In the genomic region with DNA sequence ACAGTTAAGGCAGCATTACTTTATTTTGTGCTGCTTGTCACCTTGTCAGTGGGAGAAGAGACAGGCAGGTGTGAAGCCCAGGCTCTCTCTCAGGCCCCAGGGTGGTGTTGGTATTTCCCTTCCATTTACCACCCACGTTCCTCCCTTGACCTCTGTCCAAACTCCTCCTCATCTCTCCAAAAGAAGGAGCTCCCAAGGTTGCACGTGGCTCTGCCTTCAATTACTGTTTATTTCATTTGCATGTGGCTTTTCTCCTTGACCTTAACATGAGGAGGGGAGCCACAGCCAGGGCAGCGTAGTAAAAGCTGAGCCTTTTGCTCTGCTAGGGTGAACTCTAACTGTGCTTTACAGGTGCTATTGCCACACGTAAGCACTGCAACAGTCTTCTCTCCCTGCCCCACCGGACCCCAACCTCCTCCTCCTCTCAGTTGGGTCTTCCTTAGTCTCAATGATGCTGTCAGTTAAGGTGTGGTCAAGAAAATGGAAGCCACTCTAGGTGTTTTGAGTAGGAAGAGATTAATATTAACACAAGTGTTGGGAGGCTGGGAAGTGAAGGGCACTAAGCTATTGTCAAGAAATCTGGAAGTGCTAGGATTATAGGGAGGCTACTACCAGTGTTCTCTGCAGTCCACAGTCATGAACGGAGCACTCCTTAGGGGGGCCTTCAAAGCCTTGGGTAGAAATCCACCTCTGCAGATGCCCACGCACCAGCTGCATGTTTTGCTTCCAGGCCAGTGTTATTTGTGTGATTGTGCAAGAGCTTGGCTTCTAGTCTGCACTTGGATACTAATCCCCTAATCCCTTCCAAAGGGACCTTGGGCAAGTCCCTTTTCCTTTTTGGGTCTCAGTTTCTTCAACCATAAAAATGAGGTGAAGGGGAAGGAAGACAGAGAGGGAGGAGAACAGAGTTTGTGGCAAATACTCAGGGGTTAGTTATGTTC, we compare ENCODE assay signal across 15 cellular contexts. TPM values are rescaled to one million over a fixed set of nuclear protein-coding genes. Genes with fewer than 3 reads are reported as not detected.
DNase-seq lines count a peak whose midpoint lies in the region; ATAC-seq, FAIRE-seq and TF ChIP-seq lines count a peak whose summit lies in the region.
"Had no signal": no experiment of that assay in that cellular context is flagged by ENCODE, and none has a peak within 500 bp of the region (broad histone marks: within the 10 kb centered on the region; RNA-seq: fewer than 3 reads in every experiment).

No MANE protein-coding gene starts in this region.

- POLR2A ChIA-PET in GM12878 (lab: Charles Lee) = interaction anchor here (0.5 to 1.2 kb wide), 3 partner anchors 14 to 1361 kb away, joined by 3 to 6 read pairs (median 3); no protein-coding TSS in a partner anchor

- 37% methylated on average over 7 of the region's 7 CpGs for WGBS in GM12878 (ENCODE audit: insufficient coverage, insufficient replicate concordance, low lambda C conversion rate, missing lambda C conversion rate)

- CTCF ChIA-PET in GM12878 (lab: Yijun Ruan, JAX) = interaction anchor here (1.1 to 2.6 kb wide), 4 partner anchors 14 to 162 kb away, joined by 3 to 14 read pairs (median 6); no protein-coding TSS in a partner anchor
- CTCF ChIA-PET in activated naive CD4-positive, alpha-beta T cell treated with anti-CD3 and anti-CD28 coated beads for 36 hours (lab: Charles Lee) = no interaction called here

- intact Hi-C loops in GM12878 (cut with micrococcal nuclease; ENCODE audit: unreplicated experiment) (no loop called here), left ventricle myocardium superior (cut with micrococcal nuclease) (no loop called here)
- intact Hi-C loops in activated naive CD4-positive, alpha-beta T cell treated with anti-CD3 and anti-CD28 coated beads for 36 hours (cut with micrococcal nuclease) = no loop called here

- H3K79me2 ChIP-seq in GM12878 (ENCODE audit: control insufficient read depth, insufficient read depth, low read length) = peaks cover 10% of the 10 kb centered on the region

- ATAC-seq in GM12878 (no peak), left ventricle myocardium superior (peak; percentile 17), GM21825 (IDR thresholded peaks at IDR 0.05; ENCODE audit: unreplicated experiment) (no peak)

- BruUV-seq in GM12878 (replicated peaks; lab: Mats Ljungman, UMichigan) = no TSS peak

- TF ChIP-seq POLR2A in GM12878 (IDR thresholded peaks at IDR 0.05; ENCODE audit: low read depth, low read length) = no peak

- no peak for FAIRE-seq in GM12878 (lab: Jason Lieb, UNC)

- H3K4me2 ChIP-seq in GM12878 (ENCODE audit: control insufficient read depth, insufficient read depth) = no peak overlapping the region

- TF ChIP-seq CTCF in GM12878 (IDR thresholded peaks at IDR 0.05 in 2 of 3, conservative IDR thresholded peaks at IDR 0.05 in 1 of 3; ENCODE audit: control insufficient read depth in 2 of 3, extremely low read depth in 1 of 3, insufficient read depth in 1 of 3, low read depth in 3 of 3, low read length in 3 of 3) = no peak

- no peak overlapping the region for H2AFZ ChIP-seq in GM12878 (ENCODE audit: control insufficient read depth, low read depth, low read length)

- peak; percentile 16 for DNase-seq in Ammon's horn (ENCODE audit: low spot score)
- no peak for DNase-seq in GM12878 (ENCODE audit: low read depth, low spot score)
- peak; percentile 47 for DNase-seq in left ventricle myocardium superior
- peak; percentile 43 for DNase-seq in skeletal muscle cell (ENCODE audit: low read depth)
- DNase-seq in activated naive CD4-positive, alpha-beta T cell treated with anti-CD3 and anti-CD28 coated beads for 36 hours = no peak
- DNase-seq in COLO668 (lab: John Stamatoyannopoulos, UW; ENCODE audit: unreplicated experiment) = no peak
- DNase-seq in ecto neural progenitor cell (ENCODE audit: low spot score) = no peak
- DNase-seq: activated CD4-positive, alpha-beta memory T cell treated with anti-CD3 and anti-CD28 coated beads for 36 hours; activated naive CD8-positive, alpha-beta T cell treated with anti-CD3 and anti-CD28 coated beads for 36 hours; C1 segment of cervical spinal cord; endodermal cell; NCI-H187; stimulated activated CD4-positive, alpha-beta T cell treated with anti-CD3 and anti-CD28 coated beads, Interleukin-4, amount 100 ng/mL, for 4 hours had no signal

- H3K27me3 Mint-ChIP-seq in activated naive CD4-positive, alpha-beta T cell treated with anti-CD3 and anti-CD28 coated beads for 36 hours (ENCODE audit: low read depth) = peaks cover 12% of the 10 kb centered on the region

- no peak overlapping the region for H3K27ac ChIP-seq in GM12878 (ENCODE audit: control insufficient read depth, insufficient read depth)
- H3K27ac ChIP-seq: neutrophil had no signal

- TF ChIP-seq RAD21 in GM12878 (IDR thresholded peaks at IDR 0.05; ENCODE audit: insufficient read depth, low read depth, low read length) = no peak

- RAD21 ChIA-PET in GM12878 (lab: Charles Lee; ENCODE audit: unreplicated experiment) = interaction anchor here (1.1 to 1.3 kb wide), 2 partner anchors 11 kb away, joined by 3 to 4 read pairs; no protein-coding TSS in a partner anchor

- no peaks in the 10 kb centered on the region for H3K27me3 ChIP-seq in GM12878 (replicated peaks in 1 of 2; ENCODE audit: control insufficient read depth in 2 of 2, insufficient read depth in 2 of 2, low read length in 1 of 2)

- H3K4me1 ChIP-seq in GM12878 (ENCODE audit: control insufficient read depth, insufficient read depth, low read length) = peaks cover 3% of the 10 kb centered on the region; the same call in 1 of the 2 replicates

- H3K4me3 ChIP-seq in GM12878 (no peak overlapping the region), skeletal muscle cell (ENCODE audit: low read depth, low read length) (no peak overlapping the region)

- no peak overlapping the region for H3K9ac ChIP-seq in GM12878 (ENCODE audit: control insufficient read depth, insufficient read depth, low read length)

- H3K4me1 Mint-ChIP-seq in activated naive CD4-positive, alpha-beta T cell treated with anti-CD3 and anti-CD28 coated beads for 36 hours (ENCODE audit: low read depth) = peaks cover 9% of the 10 kb centered on the region

- H3K36me3 Mint-ChIP-seq in activated naive CD4-positive, alpha-beta T cell treated with anti-CD3 and anti-CD28 coated beads for 36 hours (ENCODE audit: low read depth) = no peaks in the 10 kb centered on the region
- H3K36me3 Mint-ChIP-seq: activated CD4-positive, alpha-beta memory T cell treated with anti-CD3 and anti-CD28 coated beads for 36 hours had no signal

- H3K4me3 Mint-ChIP-seq in activated naive CD4-positive, alpha-beta T cell treated with anti-CD3 and anti-CD28 coated beads for 36 hours = no peak overlapping the region
- H3K4me3 Mint-ChIP-seq: activated CD4-positive, alpha-beta memory T cell treated with anti-CD3 and anti-CD28 coated beads for 36 hours; activated naive CD8-positive, alpha-beta T cell treated with anti-CD3 and anti-CD28 coated beads for 36 hours; endodermal cell had no signal

- peaks cover 2% of the 10 kb centered on the region for H3K9me3 Mint-ChIP-seq in activated naive CD4-positive, alpha-beta T cell treated with anti-CD3 and anti-CD28 coated beads for 36 hours
- H3K9me3 Mint-ChIP-seq: activated CD4-positive, alpha-beta memory T cell treated with anti-CD3 and anti-CD28 coated beads for 36 hours; activated naive CD8-positive, alpha-beta T cell treated with anti-CD3 and anti-CD28 coated beads for 36 hours had no signal

- SMC1A ChIA-PET in GM12878 (lab: Charles Lee; ENCODE audit: uncharacterized antibody, unreplicated experiment) = interaction anchor here (1.4 to 1.5 kb wide), 2 partner anchors 16 to 300 kb away, joined by 3 to 5 read pairs; no protein-coding TSS in a partner anchor

- no peak for TF ChIP-seq EP300 in GM12878 (IDR thresholded peaks at IDR 0.05; ENCODE audit: borderline replicate concordance in 1 of 2, control insufficient read depth in 1 of 2, low read depth in 2 of 2, low read length in 2 of 2)

- no peaks in the 10 kb centered on the region for H4K20me1 ChIP-seq in GM12878 (ENCODE audit: control insufficient read depth, insufficient read depth)

- in situ Hi-C loops in GM12878 (cut with MboI) = no loop called here

- H3K9me3 ChIP-seq in GM12878 (replicated peaks; ENCODE audit: control insufficient read depth, insufficient read depth, low read length) = peaks cover 6% of the 10 kb centered on the region; the same call in 1 of the 3 replicates
- H3K9me3 ChIP-seq: neutrophil had no signal

- no peaks in the 10 kb centered on the region for H3K36me3 ChIP-seq in GM12878 (ENCODE audit: control insufficient read depth in 2 of 2, insufficient read depth in 2 of 2, low read length in 1 of 2)
- H3K36me3 ChIP-seq: neutrophil had no signal

- H3K27ac Mint-ChIP-seq in activated naive CD4-positive, alpha-beta T cell treated with anti-CD3 and anti-CD28 coated beads for 36 hours = no peak overlapping the region
- H3K27ac Mint-ChIP-seq: activated CD4-positive, alpha-beta memory T cell treated with anti-CD3 and anti-CD28 coated beads for 36 hours; activated naive CD8-positive, alpha-beta T cell treated with anti-CD3 and anti-CD28 coated beads for 36 hours; endodermal cell had no signal

RNA-seq across cellular contexts. Expression of gene ALDH1B1, which starts 3.9 kb away (rescaled TPM):
- 9.2 and 11.0 TPM in 2 replicates for total RNA-seq in GM12878 (2013; cell fraction: nucleolus; rRNA removed)
- total RNA-seq in GM12878 (2014; rRNA removed) (26.8 and 28.6 TPM in 2 replicates), GM12878 (2014; rRNA removed; fragmentation: Illumina TruSeq; extraction: Trizol) (27.1 and 28.6 TPM in 2 replicates), GM12878 (2021) (32.8 and 36.8 TPM in 2 replicates), left ventricle myocardium superior (15.7 TPM)
- 8.8 TPM for polyA plus RNA-seq in GM12878 (2011; ENCODE audit: low read depth)
- polyA plus RNA-seq in GM12878 (2011; rRNA removed) (23.5 and 30.9 TPM in 2 replicates), GM12878 (2014; fragmentation: Illumina TruSeq; extraction: Trizol) (28.5 and 34.8 TPM in 2 replicates), GM12878 (2014; fragmentation: Nextera tagmentation; extraction: Ambion mirVana) (10 to 100 TPM in 1 of 2 experiments, 1 to 10 TPM in 1; 8.6 to 14.2 TPM), GM12878 (2014; rRNA removed) (30.9 and 34.0 TPM in 2 replicates), GM12878 (2016; fragmentation: Nextera tagmentation; extraction: Ambion mirVana) (10 to 100 TPM; 35.7 to 38.5 TPM)
- 31.2 and 32.4 TPM in 2 replicates for polyA plus RNA-seq in GM12878 (2011; cell fraction: cytosol; rRNA removed)
- polyA plus RNA-seq in GM12878 (2011; cell fraction: nucleus; rRNA removed) = 16.0 and 18.4 TPM in 2 replicates
- polyA plus RNA-seq in GM12878 (2012) = 15.3 and 15.6 TPM in 2 replicates
- polyA minus RNA-seq in GM12878 (2011; rRNA and poly(A)+ RNA removed) = 42.9 and 50.7 TPM in 2 replicates
- polyA minus RNA-seq in GM12878 (2011; cell fraction: cytosol; rRNA and poly(A)+ RNA removed) = 16.9 and 17.2 TPM in 2 replicates
- 7.3 and 11.7 TPM in 2 replicates for polyA minus RNA-seq in GM12878 (2011; cell fraction: nucleus; rRNA and poly(A)+ RNA removed)
- 10 to 100 TPM; 14.1 to 17.9 TPM for total RNA-seq in activated naive CD4-positive, alpha-beta T cell treated with anti-CD3 and anti-CD28 coated beads for 36 hours

RNA-seq across cellular contexts. Expression of gene IGFBPL1, which starts 35.7 kb away (rescaled TPM):
- total RNA-seq in GM12878 (2013; cell fraction: nucleolus; rRNA removed) = not detected in 2 replicates
- total RNA-seq in GM12878 (2014; rRNA removed) = not detected in 2 replicates
- total RNA-seq in GM12878 (2014; rRNA removed; fragmentation: Illumina TruSeq; extraction: Trizol) = not detected in 2 replicates
- not detected in 2 replicates for total RNA-seq in GM12878 (2021)
- not detected for polyA plus RNA-seq in GM12878 (2011; ENCODE audit: low read depth)
- polyA plus RNA-seq in GM12878 (2011; rRNA removed) = not detected in 2 replicates
- not detected in 2 replicates for polyA plus RNA-seq in GM12878 (2011; cell fraction: cytosol; rRNA removed)
- 0.10 and 0.12 TPM in 2 replicates for polyA plus RNA-seq in GM12878 (2011; cell fraction: nucleus; rRNA removed)
- not detected in 2 replicates for polyA plus RNA-seq in GM12878 (2012)
- polyA plus RNA-seq in GM12878 (2014; fragmentation: Illumina TruSeq; extraction: Trizol) = not detected in 2 replicates
- polyA plus RNA-seq in GM12878 (2014; fragmentation: Nextera tagmentation; extraction: Ambion mirVana) = not detected
- not detected in 2 replicates for polyA plus RNA-seq in GM12878 (2014; rRNA removed)
- polyA plus RNA-seq in GM12878 (2016; fragmentation: Nextera tagmentation; extraction: Ambion mirVana) = under 1 TPM in 1 of 2 experiments, not detected in 1; 0.25 TPM
- not detected in 2 replicates for polyA minus RNA-seq in GM12878 (2011; rRNA and poly(A)+ RNA removed)
- polyA minus RNA-seq in GM12878 (2011; cell fraction: cytosol; rRNA and poly(A)+ RNA removed) = not detected in 2 replicates
- not detected in 2 replicates for polyA minus RNA-seq in GM12878 (2011; cell fraction: nucleus; rRNA and poly(A)+ RNA removed)
- not detected for total RNA-seq in left ventricle myocardium superior
- under 1 TPM; 0.20 to 0.26 TPM for total RNA-seq in activated naive CD4-positive, alpha-beta T cell treated with anti-CD3 and anti-CD28 coated beads for 36 hours
- total RNA-seq: activated CD4-positive, alpha-beta memory T cell treated with anti-CD3 and anti-CD28 coated beads for 36 hours; activated naive CD8-positive, alpha-beta T cell treated with anti-CD3 and anti-CD28 coated beads for 36 hours had no signal

Comparison
In these comparisons a context has a peak if more than half of its experiments do, and no peak if none do; other contexts are left out.
1. DNase-seq: peak in Ammon's horn (single experiment), left ventricle myocardium superior (single experiment) and skeletal muscle cell (single experiment); none in GM12878 (single experiment), activated naive CD4-positive, alpha-beta T cell treated with anti-CD3 and anti-CD28 coated beads for 36 hours (single experiment), COLO668 (single experiment) and ecto neural progenitor cell (single experiment).